ENCODE assay signal across 8 cellular contexts in the genomic region with DNA sequence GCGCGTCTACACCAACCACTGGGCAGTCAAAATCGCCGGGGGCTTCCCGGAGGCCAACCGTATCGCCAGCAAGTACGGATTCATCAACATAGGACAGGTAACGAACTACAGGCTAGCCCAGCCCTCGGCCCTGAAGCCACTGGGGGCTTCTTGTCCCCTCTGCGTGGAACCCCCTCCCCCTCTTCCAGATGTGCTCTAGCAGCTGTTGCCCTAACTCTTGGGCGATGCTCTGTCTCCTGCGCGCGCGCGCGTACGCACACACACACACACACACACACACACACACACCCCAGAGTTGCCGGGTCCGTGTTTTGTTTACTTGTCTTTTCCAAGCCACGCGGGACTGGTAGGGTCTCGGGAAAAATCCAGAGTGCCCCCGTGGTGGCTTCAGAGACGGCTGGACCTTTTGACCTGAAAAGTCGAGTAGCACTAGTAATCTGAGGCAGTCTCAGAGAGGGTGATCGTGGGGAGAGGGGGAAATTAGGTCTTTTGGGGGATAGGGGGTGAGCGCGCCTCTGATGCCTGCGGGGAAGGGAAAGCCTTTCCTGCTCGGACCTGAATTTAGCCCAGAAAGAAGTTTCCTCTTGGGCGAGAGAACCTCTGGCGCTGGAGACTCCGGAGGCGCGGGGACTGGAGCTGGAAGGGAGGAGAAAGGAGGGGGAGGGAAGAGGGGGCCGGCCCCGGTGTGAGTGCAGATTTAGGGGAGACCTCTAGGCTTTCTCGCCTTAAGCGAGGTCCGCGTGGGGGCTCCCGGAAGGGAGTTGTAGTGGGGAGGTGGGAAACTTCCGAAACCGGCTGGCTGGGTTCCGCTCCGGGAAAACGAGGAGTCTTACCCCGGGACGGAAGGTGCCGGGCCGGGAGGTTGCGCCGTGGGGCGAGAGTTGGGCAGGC. TPM values are rescaled to one million over a fixed set of nuclear protein-coding genes. Genes with fewer than 3 reads are reported as not detected.
DNase-seq lines count a peak whose midpoint lies in the region; ATAC-seq and TF ChIP-seq lines count a peak whose summit lies in the region.

No MANE protein-coding gene starts in this region.

- H3K9me3 Mint-ChIP-seq in HFFc6 = no peaks in the 10 kb centered on the region

- no peak for TF ChIP-seq CTCF in AG04449 (IDR thresholded peaks at IDR 0.05; ENCODE audit: insufficient read depth, low read length, missing control alignments)
- no peak for TF ChIP-seq CTCF in HFFc6 (IDR thresholded peaks at IDR 0.05)
- TF ChIP-seq CTCF in esophagus squamous epithelium (IDR thresholded peaks at IDR 0.05) = no peak
- TF ChIP-seq CTCF in testis (IDR thresholded peaks at IDR 0.05) = no peak

- no peaks in the 10 kb centered on the region for H3K9me3 ChIP-seq in esophagus squamous epithelium
- no peaks in the 10 kb centered on the region for H3K9me3 ChIP-seq in muscle layer of colon (ENCODE audit: low read length)
- no peaks in the 10 kb centered on the region for H3K9me3 ChIP-seq in testis

- H3K4me1 ChIP-seq in esophagus squamous epithelium = peaks cover 6 to 51% (median 26%) of the 10 kb centered on the region in 3 donors
- peaks cover 17% of the 10 kb centered on the region for H3K4me1 ChIP-seq in muscle layer of colon (ENCODE audit: insufficient read depth, low read length)
- H3K4me1 ChIP-seq in testis = peaks cover 35% of the 10 kb centered on the region

- peak overlapping the region; percentile 35 for H3K9ac ChIP-seq in muscle layer of colon (ENCODE audit: low read length)

- TF ChIP-seq POLR2A in esophagus squamous epithelium (IDR thresholded peaks at IDR 0.05) = no peak
- TF ChIP-seq POLR2A in testis (IDR thresholded peaks at IDR 0.05) = no peak

- H3K4me3 ChIP-seq in AG04449 (ENCODE audit: low read depth, low read length) (peak overlapping the region; percentile 66), esophagus squamous epithelium (peak overlapping the region; percentile 69 to 95 (median 86)), muscle layer of colon (ENCODE audit: low read depth in 1 of 2, low read length in 2 of 2) (peak overlapping the region; percentile 78 to 86), testis (peak overlapping the region; percentile 83 to 95)

- no peak for DNase-seq in AG04449 (ENCODE audit: low read depth, low spot score)
- no peak for DNase-seq in HFFc6
- peak in 2 of 3 experiments; percentile 13 to 22 for DNase-seq in activated CD8-positive, alpha-beta memory T cell treated with anti-CD3 and anti-CD28 coated beads for 48 hours (ENCODE audit: low read depth in 2 of 3, low spot score in 2 of 3)
- DNase-seq in esophagus squamous epithelium (lab: John Stamatoyannopoulos, UW) = no peak
- DNase-seq in testis = peak; percentile 67
- no peak for DNase-seq in amniotic stem cell (lab: John Stamatoyannopoulos, UW)

- peaks cover 0 to 12% (median 0%) of the 10 kb centered on the region in 4 donors for H3K27me3 ChIP-seq in esophagus squamous epithelium
- H3K27me3 ChIP-seq in muscle layer of colon (ENCODE audit: control insufficient read depth in 1 of 2, insufficient read depth in 2 of 2, low read length in 2 of 2) = no peaks in the 10 kb centered on the region
- H3K27me3 ChIP-seq in testis = no peaks in the 10 kb centered on the region

- ATAC-seq in GM19463 (IDR thresholded peaks at IDR 0.05; ENCODE audit: unreplicated experiment) = no peak

- WGBS in esophagus squamous epithelium, 2 donors = 0 to 26% methylated on average over 11 to 37 of the region's 56 CpGs
- 0% methylated on average over 29 to 56 of the region's 56 CpGs for WGBS in testis, 2 donors

- intact Hi-C loops in esophagus squamous epithelium (cut with DNase I) = no loop called here
- intact Hi-C loops in testis (cut with DNase I; ENCODE audit: low total_unique reads) = no loop called here

- H3K4me3 Mint-ChIP-seq in HFFc6 = peak overlapping the region; percentile 81

- H3K27ac ChIP-seq in esophagus squamous epithelium = peak overlapping the region; percentile 87 to 95 (median 94)
- peak overlapping the region; percentile 81 for H3K27ac ChIP-seq in muscle layer of colon (ENCODE audit: low read depth, low read length)
- H3K27ac ChIP-seq in testis = peak overlapping the region; percentile 89 to 92

- POLR2A ChIA-PET in AG04449 (lab: Yijun Ruan, JAX) = no interaction called here

- H3K4me1 Mint-ChIP-seq in HFFc6 (ENCODE audit: low read depth) = peaks cover 16% of the 10 kb centered on the region

- CTCF ChIA-PET in AG04449 (lab: Yijun Ruan, JAX) = no interaction called here

- no peak overlapping the region for H3K27ac Mint-ChIP-seq in HFFc6

- no peaks in the 10 kb centered on the region for H3K36me3 Mint-ChIP-seq in HFFc6 (ENCODE audit: low read depth)

- H3K27me3 Mint-ChIP-seq in HFFc6 (ENCODE audit: insufficient read depth) = peaks cover 12% of the 10 kb centered on the region

- H3K36me3 ChIP-seq in esophagus squamous epithelium = no peaks in the 10 kb centered on the region
- no peaks in the 10 kb centered on the region for H3K36me3 ChIP-seq in muscle layer of colon (ENCODE audit: insufficient read depth, low read length)
- H3K36me3 ChIP-seq in testis (ENCODE audit: low read depth, missing control alignments) = no peaks in the 10 kb centered on the region

RNA-seq across cellular contexts. Expression of gene PCSK5, which starts 1.0 kb away (rescaled TPM):
- total RNA-seq in HFFc6 (2021; fragmentation: NEBNext Ultra II Directional; extraction: Animal tissue kit (Norgen Biotek cat#: 25700)) = under 1 TPM; 0.18 to 0.36 (median 0.22) TPM
- 10 to 100 TPM in 3 of 4 donors, 1 to 10 TPM in 1; 8.4 to 33.8 (median 24.2) TPM for total RNA-seq in esophagus squamous epithelium
- 10 to 100 TPM; 27.5 to 50.6 TPM for total RNA-seq in testis
- 9.4 TPM for polyA plus RNA-seq in testis (ENCODE audit: insufficient read depth, low read depth, low replicate concordance)

Comparison
In these comparisons a context has a peak if more than half of its experiments do, and no peak if none do; other contexts are left out.
1. DNase-seq: peak in activated CD8-positive, alpha-beta memory T cell treated with anti-CD3 and anti-CD28 coated beads for 48 hours (2 of 3) and testis (single experiment); none in AG04449 (single experiment), HFFc6 (single experiment), esophagus squamous epithelium (single experiment) and amniotic stem cell (single experiment).
2. RNA of gene PCSK5, which starts 1.0 kb away (total RNA-seq): 27.5 to 50.6 TPM in testis and 8.4 to 33.8 TPM in esophagus squamous epithelium; 0.18 to 0.36 TPM in HFFc6; every median in the first group is over 4 times any median in the second.
3. Peak in every context shown above with its lines, with median percentiles within 50 percentile points of each other: H3K4me3 ChIP-seq and H3K27ac ChIP-seq.